1 cellular context compared by ENCODE assay signal in genomic region chr1:153519242-153519641, GRCh38.
TF ChIP-seq lines count a peak whose summit lies in the region.

No MANE protein-coding gene starts in this region.

TF ChIP-seq in HepG2, 621 proteins besides CTCF, POLR2A, EP300 and RAD21:
- no peak for TF ChIP-seq ETV6 (CRISPR knock-in tag; conservative IDR thresholded peaks at IDR 0.05)
- no peak for TF ChIP-seq ZNF615 (CRISPR knock-in tag; IDR thresholded peaks at IDR 0.05; ENCODE audit: borderline replicate concordance)
- TF ChIP-seq HMGA1 (CRISPR knock-in tag; conservative IDR thresholded peaks at IDR 0.05), result no peak
- no peak for TF ChIP-seq JUN (CRISPR knock-in tag; IDR thresholded peaks at IDR 0.05)
- TF ChIP-seq MAFG (CRISPR knock-in tag; IDR thresholded peaks at IDR 0.05), result no peak
